1 cellular context compared by ENCODE assay signal in the genomic region with DNA sequence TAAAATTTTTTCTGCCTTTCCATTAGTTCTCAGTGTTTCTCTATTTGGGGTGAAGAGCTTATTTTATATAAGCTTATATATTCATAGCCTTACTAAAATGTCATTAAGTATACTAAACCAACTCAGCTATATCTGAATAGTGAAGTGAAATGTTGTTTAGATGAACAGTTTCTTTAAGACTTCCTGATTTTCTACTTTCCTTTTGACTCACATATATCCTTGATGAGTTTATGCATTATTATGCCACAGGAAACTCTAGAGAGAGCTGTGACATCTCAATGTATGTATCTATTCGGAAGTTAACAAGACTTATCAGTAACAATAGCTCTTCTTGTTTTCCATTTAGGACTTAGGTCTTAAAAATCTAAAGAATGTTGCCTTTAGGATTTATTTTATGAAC.
TF ChIP-seq lines count a peak whose summit lies in the region.

No MANE protein-coding gene starts in this region.

TF ChIP-seq in GM23338, 12 proteins besides CTCF, POLR2A, EP300 and RAD21 (continued from another document):
- TF ChIP-seq, protein P1, sequence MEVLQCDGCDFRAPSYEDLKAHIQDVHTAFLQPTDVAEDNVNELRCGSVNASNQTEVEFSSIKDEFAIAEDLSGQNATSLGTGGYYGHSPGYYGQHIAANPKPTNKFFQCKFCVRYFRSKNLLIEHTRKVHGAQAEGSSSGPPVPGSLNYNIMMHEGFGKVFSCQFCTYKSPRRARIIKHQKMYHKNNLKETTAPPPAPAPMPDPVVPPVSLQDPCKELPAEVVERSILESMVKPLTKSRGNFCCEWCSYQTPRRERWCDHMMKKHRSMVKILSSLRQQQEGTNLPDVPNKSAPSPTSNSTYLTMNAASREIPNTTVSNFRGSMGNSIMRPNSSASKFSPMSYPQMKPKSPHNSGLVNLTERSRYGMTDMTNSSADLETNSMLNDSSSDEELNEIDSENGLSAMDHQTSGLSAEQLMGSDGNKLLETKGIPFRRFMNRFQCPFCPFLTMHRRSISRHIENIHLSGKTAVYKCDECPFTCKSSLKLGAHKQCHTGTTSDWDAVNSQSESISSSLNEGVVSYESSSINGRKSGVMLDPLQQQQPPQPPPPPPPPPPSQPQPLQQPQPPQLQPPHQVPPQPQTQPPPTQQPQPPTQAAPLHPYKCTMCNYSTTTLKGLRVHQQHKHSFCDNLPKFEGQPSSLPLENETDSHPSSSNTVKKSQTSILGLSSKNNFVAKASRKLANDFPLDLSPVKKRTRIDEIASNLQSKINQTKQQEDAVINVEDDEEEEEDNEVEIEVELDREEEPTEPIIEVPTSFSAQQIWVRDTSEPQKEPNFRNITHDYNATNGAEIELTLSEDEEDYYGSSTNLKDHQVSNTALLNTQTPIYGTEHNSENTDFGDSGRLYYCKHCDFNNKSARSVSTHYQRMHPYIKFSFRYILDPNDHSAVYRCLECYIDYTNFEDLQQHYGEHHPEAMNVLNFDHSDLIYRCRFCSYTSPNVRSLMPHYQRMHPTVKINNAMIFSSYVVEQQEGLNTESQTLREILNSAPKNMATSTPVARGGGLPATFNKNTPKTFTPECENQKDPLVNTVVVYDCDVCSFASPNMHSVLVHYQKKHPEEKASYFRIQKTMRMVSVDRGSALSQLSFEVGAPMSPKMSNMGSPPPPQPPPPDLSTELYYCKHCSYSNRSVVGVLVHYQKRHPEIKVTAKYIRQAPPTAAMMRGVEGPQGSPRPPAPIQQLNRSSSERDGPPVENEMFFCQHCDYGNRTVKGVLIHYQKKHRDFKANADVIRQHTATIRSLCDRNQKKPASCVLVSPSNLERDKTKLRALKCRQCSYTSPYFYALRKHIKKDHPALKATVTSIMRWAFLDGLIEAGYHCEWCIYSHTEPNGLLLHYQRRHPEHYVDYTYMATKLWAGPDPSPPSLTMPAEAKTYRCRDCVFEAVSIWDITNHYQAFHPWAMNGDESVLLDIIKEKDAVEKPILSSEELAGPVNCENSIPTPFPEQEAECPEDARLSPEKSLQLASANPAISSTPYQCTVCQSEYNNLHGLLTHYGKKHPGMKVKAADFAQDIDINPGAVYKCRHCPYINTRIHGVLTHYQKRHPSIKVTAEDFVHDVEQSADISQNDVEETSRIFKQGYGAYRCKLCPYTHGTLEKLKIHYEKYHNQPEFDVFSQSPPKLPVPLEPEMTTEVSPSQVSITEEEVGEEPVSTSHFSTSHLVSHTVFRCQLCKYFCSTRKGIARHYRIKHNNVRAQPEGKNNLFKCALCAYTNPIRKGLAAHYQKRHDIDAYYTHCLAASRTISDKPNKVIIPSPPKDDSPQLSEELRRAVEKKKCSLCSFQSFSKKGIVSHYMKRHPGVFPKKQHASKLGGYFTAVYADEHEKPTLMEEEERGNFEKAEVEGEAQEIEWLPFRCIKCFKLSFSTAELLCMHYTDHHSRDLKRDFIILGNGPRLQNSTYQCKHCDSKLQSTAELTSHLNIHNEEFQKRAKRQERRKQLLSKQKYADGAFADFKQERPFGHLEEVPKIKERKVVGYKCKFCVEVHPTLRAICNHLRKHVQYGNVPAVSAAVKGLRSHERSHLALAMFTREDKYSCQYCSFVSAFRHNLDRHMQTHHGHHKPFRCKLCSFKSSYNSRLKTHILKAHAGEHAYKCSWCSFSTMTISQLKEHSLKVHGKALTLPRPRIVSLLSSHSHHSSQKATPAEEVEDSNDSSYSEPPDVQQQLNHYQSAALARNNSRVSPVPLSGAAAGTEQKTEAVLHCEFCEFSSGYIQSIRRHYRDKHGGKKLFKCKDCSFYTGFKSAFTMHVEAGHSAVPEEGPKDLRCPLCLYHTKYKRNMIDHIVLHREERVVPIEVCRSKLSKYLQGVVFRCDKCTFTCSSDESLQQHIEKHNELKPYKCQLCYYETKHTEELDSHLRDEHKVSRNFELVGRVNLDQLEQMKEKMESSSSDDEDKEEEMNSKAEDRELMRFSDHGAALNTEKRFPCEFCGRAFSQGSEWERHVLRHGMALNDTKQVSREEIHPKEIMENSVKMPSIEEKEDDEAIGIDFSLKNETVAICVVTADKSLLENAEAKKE (CRISPR knock-in tag; IDR thresholded peaks at IDR 0.05) = no peak
- TF ChIP-seq STAT1 (IDR thresholded peaks at IDR 0.05; ENCODE audit: unreplicated experiment) = no peak
- no peak for TF ChIP-seq EZH2 (IDR thresholded peaks at IDR 0.05; ENCODE audit: low read depth, unreplicated experiment)
